Comparison of ENCODE assay signal across 8 cellular contexts in genomic region chr1:161427733-161428516, GRCh38.
DNase-seq lines count a peak whose midpoint lies in the region; ATAC-seq and TF ChIP-seq lines count a peak whose summit lies in the region.

No MANE protein-coding gene starts in this region.

- H3K4me3 Mint-ChIP-seq in activated naive CD8-positive, alpha-beta T cell treated with anti-CD3 and anti-CD28 coated beads, Interleukin-2, amount 50 U/mL, for 24 hours = peak overlapping the region; percentile 60
- peak overlapping the region; percentile 52 for H3K4me3 Mint-ChIP-seq in mesothelial cell of epicardium
- peak overlapping the region in 1 of 2 donors; percentile 73 for H3K4me3 Mint-ChIP-seq in CD14-positive monocyte

- H3K27ac Mint-ChIP-seq in activated naive CD8-positive, alpha-beta T cell treated with anti-CD3 and anti-CD28 coated beads, Interleukin-2, amount 50 U/mL, for 24 hours = peak overlapping the region; percentile 85
- H3K27ac Mint-ChIP-seq in mesothelial cell of epicardium (no peak overlapping the region), CD14-positive monocyte (no peak overlapping the region)

- no peaks in the 10 kb centered on the region for H3K36me3 Mint-ChIP-seq in activated naive CD8-positive, alpha-beta T cell treated with anti-CD3 and anti-CD28 coated beads, Interleukin-2, amount 50 U/mL, for 24 hours (ENCODE audit: low read depth)
- no peaks in the 10 kb centered on the region for H3K36me3 Mint-ChIP-seq in mesothelial cell of epicardium
- H3K36me3 Mint-ChIP-seq in CD14-positive monocyte = peaks cover 0 to 7% of the 10 kb centered on the region in 2 donors

- DNase-seq in Ammon's horn (ENCODE audit: low spot score) (peak; percentile 16), mesothelial cell of epicardium (ENCODE audit: low spot score in 2 of 2, unreplicated experiment in 2 of 2) (no peak), CD14-positive monocyte (ENCODE audit: low spot score) (no peak), Kasumi-1 (lab: John Stamatoyannopoulos, UW) (no peak), WERI-Rb-1 (no peak), NCI-H1048 (lab: John Stamatoyannopoulos, UW) (no peak)
- peak; percentile 59 for DNase-seq in activated naive CD8-positive, alpha-beta T cell treated with anti-CD3 and anti-CD28 coated beads, Interleukin-2, amount 50 U/mL, for 24 hours

- no peak overlapping the region for H3K4me3 ChIP-seq in WERI-Rb-1 (ENCODE audit: low read depth, low read length)

- no peaks in the 10 kb centered on the region for H3K9me3 Mint-ChIP-seq in activated naive CD8-positive, alpha-beta T cell treated with anti-CD3 and anti-CD28 coated beads, Interleukin-2, amount 50 U/mL, for 24 hours
- H3K9me3 Mint-ChIP-seq in mesothelial cell of epicardium (no peaks in the 10 kb centered on the region), CD14-positive monocyte (peaks cover 0 to 10% (median 2%) of the 10 kb centered on the region in 7 donors)

- no peak overlapping the region for H3K27ac ChIP-seq in WERI-Rb-1

- H3K27me3 Mint-ChIP-seq in activated naive CD8-positive, alpha-beta T cell treated with anti-CD3 and anti-CD28 coated beads, Interleukin-2, amount 50 U/mL, for 24 hours = peaks cover 44% of the 10 kb centered on the region
- H3K27me3 Mint-ChIP-seq in mesothelial cell of epicardium (ENCODE audit: low read depth) (peaks cover 81% of the 10 kb centered on the region), CD14-positive monocyte (ENCODE audit: low read depth in 3 of 3) (peaks cover 55 to 67% (median 57%) of the 10 kb centered on the region in 3 donors)

- ATAC-seq in HG03558 (IDR thresholded peaks at IDR 0.05; ENCODE audit: extremely low read depth, unreplicated experiment) = peak; percentile 45
- peak; percentile 61 for ATAC-seq in activated naive CD8-positive, alpha-beta T cell treated with anti-CD3 and anti-CD28 coated beads, Interleukin-2, amount 50 U/mL, for 24 hours

- peaks cover 2% of the 10 kb centered on the region for H3K9me3 ChIP-seq in WERI-Rb-1 (ENCODE audit: severe bottlenecking)

- intact Hi-C loops in CD14-positive monocyte (cut with micrococcal nuclease) = no loop called here

- no peaks in the 10 kb centered on the region for H3K27me3 ChIP-seq in WERI-Rb-1 (ENCODE audit: insufficient read depth, low read depth, severe bottlenecking)

- TF ChIP-seq CTCF in mesothelial cell of epicardium (IDR thresholded peaks at IDR 0.05; ENCODE audit: unreplicated experiment) (no peak), CD14-positive monocyte (IDR thresholded peaks at IDR 0.05) (no peak), WERI-Rb-1 (IDR thresholded peaks at IDR 0.05; ENCODE audit: low read depth, low read length) (no peak)

- H3K36me3 ChIP-seq in WERI-Rb-1 = no peaks in the 10 kb centered on the region

- peaks cover 10% of the 10 kb centered on the region for H3K4me1 Mint-ChIP-seq in activated naive CD8-positive, alpha-beta T cell treated with anti-CD3 and anti-CD28 coated beads, Interleukin-2, amount 50 U/mL, for 24 hours
- H3K4me1 Mint-ChIP-seq in mesothelial cell of epicardium (peaks cover 11% of the 10 kb centered on the region), CD14-positive monocyte (peaks cover 6% of the 10 kb centered on the region)

Comparison
In these comparisons a context has a peak if more than half of its experiments do, and no peak if none do; other contexts are left out.
1. DNase-seq: peak in Ammon's horn (single experiment) and activated naive CD8-positive, alpha-beta T cell treated with anti-CD3 and anti-CD28 coated beads, Interleukin-2, amount 50 U/mL, for 24 hours (single experiment); none in mesothelial cell of epicardium (0 of 2), CD14-positive monocyte (single experiment), Kasumi-1 (0 of 2), WERI-Rb-1 (single experiment) and NCI-H1048 (single experiment).